1 cellular context compared by ENCODE assay signal in genomic region chr17:9568957-9569588, GRCh38.
TF ChIP-seq lines count a peak whose summit lies in the region.

No MANE protein-coding gene starts in this region.

TF ChIP-seq in HEK293, 187 proteins besides CTCF, POLR2A, EP300 and RAD21 (continued from another document and continues in another):
- TF ChIP-seq, protein P1, sequence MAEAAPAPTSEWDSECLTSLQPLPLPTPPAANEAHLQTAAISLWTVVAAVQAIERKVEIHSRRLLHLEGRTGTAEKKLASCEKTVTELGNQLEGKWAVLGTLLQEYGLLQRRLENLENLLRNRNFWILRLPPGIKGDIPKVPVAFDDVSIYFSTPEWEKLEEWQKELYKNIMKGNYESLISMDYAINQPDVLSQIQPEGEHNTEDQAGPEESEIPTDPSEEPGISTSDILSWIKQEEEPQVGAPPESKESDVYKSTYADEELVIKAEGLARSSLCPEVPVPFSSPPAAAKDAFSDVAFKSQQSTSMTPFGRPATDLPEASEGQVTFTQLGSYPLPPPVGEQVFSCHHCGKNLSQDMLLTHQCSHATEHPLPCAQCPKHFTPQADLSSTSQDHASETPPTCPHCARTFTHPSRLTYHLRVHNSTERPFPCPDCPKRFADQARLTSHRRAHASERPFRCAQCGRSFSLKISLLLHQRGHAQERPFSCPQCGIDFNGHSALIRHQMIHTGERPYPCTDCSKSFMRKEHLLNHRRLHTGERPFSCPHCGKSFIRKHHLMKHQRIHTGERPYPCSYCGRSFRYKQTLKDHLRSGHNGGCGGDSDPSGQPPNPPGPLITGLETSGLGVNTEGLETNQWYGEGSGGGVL (tag by site-specific recombination; IDR thresholded peaks at IDR 0.05), result no peak
- TF ChIP-seq ZNF792 (tag by site-specific recombination; IDR thresholded peaks at IDR 0.05) (no peak), INSM2 (tag by site-specific recombination; IDR thresholded peaks at IDR 0.05) (0 out of 2 replicates have a peak, but pooled peaks have one; percentile 25), SP3 (tag by site-specific recombination; IDR thresholded peaks at IDR 0.05) (no peak), ZNF600 (tag by site-specific recombination; IDR thresholded peaks at IDR 0.05) (peak; percentile 83), ZNF488 (tag by site-specific recombination; IDR thresholded peaks at IDR 0.05) (no peak), ZNF677 (tag by site-specific recombination; IDR thresholded peaks at IDR 0.05) (no peak), ZNF23 (tag by site-specific recombination; IDR thresholded peaks at IDR 0.05; ENCODE audit: borderline replicate concordance) (no peak), ZNF621 (tag by site-specific recombination; IDR thresholded peaks at IDR 0.05) (no peak), ZNF660 (tag by site-specific recombination; IDR thresholded peaks at IDR 0.05) (no peak), ZNF324 (tag by site-specific recombination; IDR thresholded peaks at IDR 0.05) (no peak), ZSCAN18 (tag by site-specific recombination; IDR thresholded peaks at IDR 0.05) (no peak), ZNF747 (tag by site-specific recombination; IDR thresholded peaks at IDR 0.05) (no peak), ZNF639 (tag by site-specific recombination; IDR thresholded peaks at IDR 0.05) (no peak), ZNF138 (tag by site-specific recombination; IDR thresholded peaks at IDR 0.05; ENCODE audit: borderline replicate concordance) (no peak), ZNF10 (tag by site-specific recombination; IDR thresholded peaks at IDR 0.05) (peak; percentile 78), ZNF548 (tag by site-specific recombination; IDR thresholded peaks at IDR 0.05) (no peak), ZNF768 (tag by site-specific recombination; IDR thresholded peaks at IDR 0.05) (no peak), ZNF580 (tag by site-specific recombination; IDR thresholded peaks at IDR 0.05) (peak; percentile 43; the same call in 1 of the 2 replicates), ZNF248 (tag by site-specific recombination; IDR thresholded peaks at IDR 0.05) (no peak), ZNF830 (tag by site-specific recombination; IDR thresholded peaks at IDR 0.05; ENCODE audit: low read depth) (no peak), ZNF221 (tag by site-specific recombination; IDR thresholded peaks at IDR 0.05; ENCODE audit: borderline replicate concordance) (no peak), ZNF610 (tag by site-specific recombination; IDR thresholded peaks at IDR 0.05; ENCODE audit: borderline replicate concordance) (peak; percentile 87; the same call in 1 of the 2 replicates), ZNF664 (tag by site-specific recombination; IDR thresholded peaks at IDR 0.05) (peak; percentile 70; the same call in 1 of the 2 replicates), ZSCAN16 (tag by site-specific recombination; IDR thresholded peaks at IDR 0.05) (no peak), ZNF433 (tag by site-specific recombination; IDR thresholded peaks at IDR 0.05; ENCODE audit: low read depth) (no peak), ZNF530 (tag by site-specific recombination; IDR thresholded peaks at IDR 0.05; ENCODE audit: low read depth) (no peak), ZNF76 (tag by site-specific recombination; IDR thresholded peaks at IDR 0.05; ENCODE audit: borderline replicate concordance, low read depth) (no peak), ZNF837 (tag by site-specific recombination; IDR thresholded peaks at IDR 0.05) (no peak), TSHZ1 (tag by site-specific recombination; IDR thresholded peaks at IDR 0.05; ENCODE audit: borderline replicate concordance) (no peak), ZNF311 (tag by site-specific recombination; IDR thresholded peaks at IDR 0.05; ENCODE audit: borderline replicate concordance) (no peak), WT1 (tag by site-specific recombination; IDR thresholded peaks at IDR 0.05) (no peak), ZNF514 (tag by site-specific recombination; IDR thresholded peaks at IDR 0.05) (no peak), ZNF785 (tag by site-specific recombination; IDR thresholded peaks at IDR 0.05) (no peak), ZNF843 (tag by site-specific recombination; IDR thresholded peaks at IDR 0.05) (peak; percentile 96), HOXA7 (CRISPR knock-in tag; IDR thresholded peaks at IDR 0.05; ENCODE audit: borderline replicate concordance) (no peak), KLF9 (tag by site-specific recombination; IDR thresholded peaks at IDR 0.05; ENCODE audit: low read depth) (no peak), ZNF561 (tag by site-specific recombination; IDR thresholded peaks at IDR 0.05; ENCODE audit: borderline replicate concordance) (no peak; the same call in 1 of the 2 replicates), GFI1B (tag by site-specific recombination; IDR thresholded peaks at IDR 0.05) (no peak), ZNF473 (tag by site-specific recombination; IDR thresholded peaks at IDR 0.05) (no peak)
- TF ChIP-seq, protein P2, sequence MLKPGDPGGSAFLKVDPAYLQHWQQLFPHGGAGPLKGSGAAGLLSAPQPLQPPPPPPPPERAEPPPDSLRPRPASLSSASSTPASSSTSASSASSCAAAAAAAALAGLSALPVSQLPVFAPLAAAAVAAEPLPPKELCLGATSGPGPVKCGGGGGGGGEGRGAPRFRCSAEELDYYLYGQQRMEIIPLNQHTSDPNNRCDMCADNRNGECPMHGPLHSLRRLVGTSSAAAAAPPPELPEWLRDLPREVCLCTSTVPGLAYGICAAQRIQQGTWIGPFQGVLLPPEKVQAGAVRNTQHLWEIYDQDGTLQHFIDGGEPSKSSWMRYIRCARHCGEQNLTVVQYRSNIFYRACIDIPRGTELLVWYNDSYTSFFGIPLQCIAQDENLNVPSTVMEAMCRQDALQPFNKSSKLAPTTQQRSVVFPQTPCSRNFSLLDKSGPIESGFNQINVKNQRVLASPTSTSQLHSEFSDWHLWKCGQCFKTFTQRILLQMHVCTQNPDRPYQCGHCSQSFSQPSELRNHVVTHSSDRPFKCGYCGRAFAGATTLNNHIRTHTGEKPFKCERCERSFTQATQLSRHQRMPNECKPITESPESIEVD (tag by site-specific recombination; IDR thresholded peaks at IDR 0.05), result peak; percentile 75
- TF ChIP-seq, protein P3, sequence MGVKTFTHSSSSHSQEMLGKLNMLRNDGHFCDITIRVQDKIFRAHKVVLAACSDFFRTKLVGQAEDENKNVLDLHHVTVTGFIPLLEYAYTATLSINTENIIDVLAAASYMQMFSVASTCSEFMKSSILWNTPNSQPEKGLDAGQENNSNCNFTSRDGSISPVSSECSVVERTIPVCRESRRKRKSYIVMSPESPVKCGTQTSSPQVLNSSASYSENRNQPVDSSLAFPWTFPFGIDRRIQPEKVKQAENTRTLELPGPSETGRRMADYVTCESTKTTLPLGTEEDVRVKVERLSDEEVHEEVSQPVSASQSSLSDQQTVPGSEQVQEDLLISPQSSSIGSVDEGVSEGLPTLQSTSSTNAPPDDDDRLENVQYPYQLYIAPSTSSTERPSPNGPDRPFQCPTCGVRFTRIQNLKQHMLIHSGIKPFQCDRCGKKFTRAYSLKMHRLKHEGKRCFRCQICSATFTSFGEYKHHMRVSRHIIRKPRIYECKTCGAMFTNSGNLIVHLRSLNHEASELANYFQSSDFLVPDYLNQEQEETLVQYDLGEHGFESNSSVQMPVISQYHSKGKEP (tag by site-specific recombination; IDR thresholded peaks at IDR 0.05), result peak; percentile 43; the same call in 1 of the 2 replicates
- TF ChIP-seq, protein P4, sequence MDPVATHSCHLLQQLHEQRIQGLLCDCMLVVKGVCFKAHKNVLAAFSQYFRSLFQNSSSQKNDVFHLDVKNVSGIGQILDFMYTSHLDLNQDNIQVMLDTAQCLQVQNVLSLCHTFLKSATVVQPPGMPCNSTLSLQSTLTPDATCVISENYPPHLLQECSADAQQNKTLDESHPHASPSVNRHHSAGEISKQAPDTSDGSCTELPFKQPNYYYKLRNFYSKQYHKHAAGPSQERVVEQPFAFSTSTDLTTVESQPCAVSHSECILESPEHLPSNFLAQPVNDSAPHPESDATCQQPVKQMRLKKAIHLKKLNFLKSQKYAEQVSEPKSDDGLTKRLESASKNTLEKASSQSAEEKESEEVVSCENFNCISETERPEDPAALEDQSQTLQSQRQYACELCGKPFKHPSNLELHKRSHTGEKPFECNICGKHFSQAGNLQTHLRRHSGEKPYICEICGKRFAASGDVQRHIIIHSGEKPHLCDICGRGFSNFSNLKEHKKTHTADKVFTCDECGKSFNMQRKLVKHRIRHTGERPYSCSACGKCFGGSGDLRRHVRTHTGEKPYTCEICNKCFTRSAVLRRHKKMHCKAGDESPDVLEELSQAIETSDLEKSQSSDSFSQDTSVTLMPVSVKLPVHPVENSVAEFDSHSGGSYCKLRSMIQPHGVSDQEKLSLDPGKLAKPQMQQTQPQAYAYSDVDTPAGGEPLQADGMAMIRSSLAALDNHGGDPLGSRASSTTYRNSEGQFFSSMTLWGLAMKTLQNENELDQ (tag by site-specific recombination; IDR thresholded peaks at IDR 0.05; ENCODE audit: low read depth), result no peak
- TF ChIP-seq, protein P5, sequence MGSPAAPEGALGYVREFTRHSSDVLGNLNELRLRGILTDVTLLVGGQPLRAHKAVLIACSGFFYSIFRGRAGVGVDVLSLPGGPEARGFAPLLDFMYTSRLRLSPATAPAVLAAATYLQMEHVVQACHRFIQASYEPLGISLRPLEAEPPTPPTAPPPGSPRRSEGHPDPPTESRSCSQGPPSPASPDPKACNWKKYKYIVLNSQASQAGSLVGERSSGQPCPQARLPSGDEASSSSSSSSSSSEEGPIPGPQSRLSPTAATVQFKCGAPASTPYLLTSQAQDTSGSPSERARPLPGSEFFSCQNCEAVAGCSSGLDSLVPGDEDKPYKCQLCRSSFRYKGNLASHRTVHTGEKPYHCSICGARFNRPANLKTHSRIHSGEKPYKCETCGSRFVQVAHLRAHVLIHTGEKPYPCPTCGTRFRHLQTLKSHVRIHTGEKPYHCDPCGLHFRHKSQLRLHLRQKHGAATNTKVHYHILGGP (tag by site-specific recombination; IDR thresholded peaks at IDR 0.05), result 0 out of 2 replicates have a peak, but pooled peaks have one; percentile 55
